15 cellular contexts compared by ENCODE assay signal in genomic region chrX:57951666-57952319, GRCh38. TPM values are rescaled to one million over a fixed set of nuclear protein-coding genes. Genes with fewer than 3 reads are reported as not detected.
DNase-seq lines count a peak whose midpoint lies in the region; ATAC-seq and TF ChIP-seq lines count a peak whose summit lies in the region.
"Had no signal": no experiment of that assay in that cellular context is flagged by ENCODE, and none has a peak within 500 bp of the region (broad histone marks: within the 10 kb centered on the region; RNA-seq: fewer than 3 reads in every experiment).

No MANE protein-coding gene starts in this region.

- intact Hi-C loops in lower lobe of right lung (cut with DNase I), result no loop called here

- H3K36me3 Mint-ChIP-seq in activated T-helper 17 cell treated with anti-CD3 and anti-CD28 coated beads, Interleukin-2, amount 50 U/mL, for 72 hours (ENCODE audit: low read depth), result no peaks in the 10 kb centered on the region
- H3K36me3 Mint-ChIP-seq in H9 (ENCODE audit: insufficient read depth in 1 of 3, low read depth in 3 of 3), result peaks cover 13 to 18% (median 15%) of the 10 kb centered on the region in 3 experiments; a peak in 6 of 7 replicates

- H3K18ac ChIP-seq in H9 (ENCODE audit: insufficient read length, low read depth, low read length), result no peak overlapping the region

- H2BK15ac ChIP-seq in H9 (ENCODE audit: low read depth, low read length), result no peak overlapping the region

- no peak overlapping the region for H4K8ac ChIP-seq in H9 (replicated peaks; ENCODE audit: insufficient read length, low read depth, low read length)

- no peak overlapping the region for H3T11ph ChIP-seq in H9 (ENCODE audit: low read length)

- no peak overlapping the region for H4K5ac ChIP-seq in H9 (ENCODE audit: insufficient read length, low read depth, low read length)

- H3K27ac ChIP-seq in BLaER1 (peak overlapping the region; percentile 93), SU-DHL-6 (ENCODE audit: low read depth, low read length) (peak overlapping the region; percentile 37), lower lobe of right lung (peak overlapping the region; percentile 24), H9 (ENCODE audit: insufficient read length, low read depth, low read length) (no peak overlapping the region)
- H3K27ac ChIP-seq: vagina had no signal

- no peak overlapping the region for H2AK5ac ChIP-seq in H9 (ENCODE audit: insufficient read length, low read length)

- no peak overlapping the region for H2AFZ ChIP-seq in SU-DHL-6 (ENCODE audit: low read depth, low read length, severe bottlenecking)
- H2AFZ ChIP-seq in H9 (ENCODE audit: low read length), result no peak overlapping the region

- H3K56ac ChIP-seq in H9 (ENCODE audit: insufficient read length, low read depth, low read length), result no peak overlapping the region

- H2BK20ac ChIP-seq in H9 (ENCODE audit: low read depth, low read length, poor library complexity, severe bottlenecking), result no peak overlapping the region

- no peaks in the 10 kb centered on the region for H4K20me1 ChIP-seq in BLaER1
- H4K20me1 ChIP-seq in SU-DHL-6 (ENCODE audit: low read depth, low read length), result no peaks in the 10 kb centered on the region
- H4K20me1 ChIP-seq in H9 (ENCODE audit: control insufficient read depth, insufficient read depth, insufficient read length), result no peaks in the 10 kb centered on the region

- H3K79me2 ChIP-seq in SU-DHL-6 (ENCODE audit: insufficient read depth, low read length), result no peaks in the 10 kb centered on the region
- H3K79me2 ChIP-seq in H9 (ENCODE audit: insufficient read depth, low read length), result no peaks in the 10 kb centered on the region

- H3K9me3 ChIP-seq in BLaER1 (no peaks in the 10 kb centered on the region), SU-DHL-6 (ENCODE audit: insufficient read depth, low read length) (no peaks in the 10 kb centered on the region), lower lobe of right lung (no peaks in the 10 kb centered on the region), H9 (ENCODE audit: control insufficient read depth, low read depth, low read length) (peaks cover 40% of the 10 kb centered on the region)
- H3K9me3 ChIP-seq: vagina had no signal

- H3K9ac ChIP-seq in BLaER1 (peak overlapping the region; percentile 77), SU-DHL-6 (ENCODE audit: low read length) (no peak overlapping the region), H9 (ENCODE audit: extremely low read depth, insufficient read length, low read length) (no peak overlapping the region)

- H3K27me3 ChIP-seq in BLaER1, result no peaks in the 10 kb centered on the region
- H3K27me3 ChIP-seq in SU-DHL-6 (ENCODE audit: low read length), result no peaks in the 10 kb centered on the region
- no peaks in the 10 kb centered on the region for H3K27me3 ChIP-seq in lower lobe of right lung (ENCODE audit: low read depth)
- no peaks in the 10 kb centered on the region for H3K27me3 ChIP-seq in H9 (ENCODE audit: insufficient read depth, low read length)
- H3K27me3 ChIP-seq: vagina had no signal

- no peaks in the 10 kb centered on the region for H3K79me1 ChIP-seq in H9 (ENCODE audit: insufficient read depth, low read depth, low read length, poor library complexity, severe bottlenecking)

- no peak overlapping the region for H2BK12ac ChIP-seq in H9 (ENCODE audit: insufficient read length, low read depth, low read length)

- no peaks in the 10 kb centered on the region for H3K23me2 ChIP-seq in H9 (ENCODE audit: insufficient read length, low read depth, low read length, poor library complexity, severe bottlenecking)

- H3K9me2 ChIP-seq in SU-DHL-6 (replicated peaks; ENCODE audit: insufficient read depth, low read length), result no peaks in the 10 kb centered on the region

- no peak overlapping the region for H2BK5ac ChIP-seq in H9 (ENCODE audit: insufficient read length, low read length)

- no peaks in the 10 kb centered on the region for H3K4me1 Mint-ChIP-seq in activated T-helper 17 cell treated with anti-CD3 and anti-CD28 coated beads, Interleukin-2, amount 50 U/mL, for 72 hours
- no peaks in the 10 kb centered on the region for H3K4me1 Mint-ChIP-seq in H9
- H3K4me1 Mint-ChIP-seq: endodermal cell had no signal

- H3K14ac ChIP-seq in H9 (ENCODE audit: insufficient read depth, low read length), result no peak overlapping the region

- no peaks in the 10 kb centered on the region for H3K36me3 ChIP-seq in BLaER1
- no peaks in the 10 kb centered on the region for H3K36me3 ChIP-seq in SU-DHL-6 (ENCODE audit: low read length)
- H3K36me3 ChIP-seq in lower lobe of right lung, result no peaks in the 10 kb centered on the region
- H3K36me3 ChIP-seq: vagina had no signal

- DNase-seq in lower lobe of right lung, result peak; percentile 28
- no peak for DNase-seq in H9
- DNase-seq in NCI-H82 treated with DMSO at 0.1 percent for 48 hours (lab: John Stamatoyannopoulos, UW; ENCODE audit: unreplicated experiment), result no peak
- no peak for DNase-seq in activated CD8-positive, alpha-beta memory T cell treated with anti-CD3 and anti-CD28 coated beads for 24 hours
- DNase-seq: activated CD4-positive, CD25-positive, alpha-beta regulatory T cell; activated T-cell treated with anti-CD3 and anti-CD28 coated beads, Interleukin-2, amount 50 U/mL, for 72 hours; endodermal cell; NCI-H510A treated with DMSO at 0.1 percent for 48 hours; nucleus accumbens; SIG-M5 had no signal

- no peaks in the 10 kb centered on the region for H3K9me3 Mint-ChIP-seq in activated T-helper 17 cell treated with anti-CD3 and anti-CD28 coated beads, Interleukin-2, amount 50 U/mL, for 72 hours
- peaks cover 91 to 97% of the 10 kb centered on the region in 2 experiments for H3K9me3 Mint-ChIP-seq in H9

- ATAC-seq in GM21423 (IDR thresholded peaks at IDR 0.05; ENCODE audit: unreplicated experiment) (peak; percentile 56), lower lobe of right lung (peak in 1 of 2 donors; percentile 50)
- no peak for ATAC-seq in activated T-helper 17 cell treated with anti-CD3 and anti-CD28 coated beads, Interleukin-2, amount 50 U/mL, for 72 hours (replicated peaks)
- ATAC-seq: activated T-cell treated with anti-CD3 and anti-CD28 coated beads, Interleukin-2, amount 50 U/mL, for 72 hours had no signal

- TF ChIP-seq CTCF in SU-DHL-6 (IDR thresholded peaks at IDR 0.05; ENCODE audit: insufficient read depth, low read length, poor library complexity, severe bottlenecking) (no peak), lower lobe of right lung (IDR thresholded peaks at IDR 0.05) (no peak), H9 (conservative IDR thresholded peaks at IDR 0.05) (no peak)

- no peak overlapping the region for H4K91ac ChIP-seq in H9 (ENCODE audit: insufficient read length, low read depth, low read length)

- peak overlapping the region; percentile 71 for H3K4me2 ChIP-seq in BLaER1
- no peak overlapping the region for H3K4me2 ChIP-seq in SU-DHL-6 (ENCODE audit: low read depth, low read length, poor library complexity, severe bottlenecking)
- H3K4me2 ChIP-seq in H9 (ENCODE audit: insufficient read depth, insufficient read length, low read length), result no peak overlapping the region

- no peaks in the 10 kb centered on the region for H3K27me3 Mint-ChIP-seq in activated T-helper 17 cell treated with anti-CD3 and anti-CD28 coated beads, Interleukin-2, amount 50 U/mL, for 72 hours
- no peaks in the 10 kb centered on the region; the same call in 1 of the 2 replicates for H3K27me3 Mint-ChIP-seq in H9 (ENCODE audit: low read depth)

- no peak overlapping the region for H3K4ac ChIP-seq in H9 (ENCODE audit: low read depth, low read length)

- H3F3A ChIP-seq in SU-DHL-6 (ENCODE audit: insufficient read depth), result no peaks in the 10 kb centered on the region

- H3K4me3 Mint-ChIP-seq in activated T-helper 17 cell treated with anti-CD3 and anti-CD28 coated beads, Interleukin-2, amount 50 U/mL, for 72 hours, result no peak overlapping the region
- no peak overlapping the region for H3K4me3 Mint-ChIP-seq in H9
- H3K4me3 Mint-ChIP-seq: activated T-cell treated with anti-CD3 and anti-CD28 coated beads, Interleukin-2, amount 50 U/mL, for 72 hours; endodermal cell had no signal

- H3K4me1 ChIP-seq in BLaER1, result peaks cover 31% of the 10 kb centered on the region
- no peaks in the 10 kb centered on the region for H3K4me1 ChIP-seq in lower lobe of right lung
- H3K4me1 ChIP-seq in H9 (ENCODE audit: insufficient read depth, low read length), result no peaks in the 10 kb centered on the region
- H3K4me1 ChIP-seq: vagina had no signal

- no peak overlapping the region for H3K23ac ChIP-seq in H9 (ENCODE audit: insufficient read length, low read depth, low read length)

- H3K4me3 ChIP-seq in BLaER1 (peak overlapping the region; percentile 26; the same call in 1 of the 2 replicates), SU-DHL-6 (ENCODE audit: insufficient read depth, low read length, poor library complexity, severe bottlenecking) (no peak overlapping the region), lower lobe of right lung (no peak overlapping the region)
- H3K4me3 ChIP-seq: vagina had no signal

- no peak overlapping the region for H2BK120ac ChIP-seq in H9 (ENCODE audit: low read depth, low read length, poor library complexity, severe bottlenecking)

- H3K27ac Mint-ChIP-seq in activated T-helper 17 cell treated with anti-CD3 and anti-CD28 coated beads, Interleukin-2, amount 50 U/mL, for 72 hours, result no peak overlapping the region
- H3K27ac Mint-ChIP-seq in H9, result no peak overlapping the region
- H3K27ac Mint-ChIP-seq: activated T-cell treated with anti-CD3 and anti-CD28 coated beads, Interleukin-2, amount 50 U/mL, for 72 hours; endodermal cell had no signal

- no CpG with 5 or more reads among the region's 2 CpGs for WGBS in H9 (ENCODE audit: extremely low coverage, insufficient read length, low lambda C conversion rate)

RNA-seq across cellular contexts. Expression of gene ZXDA, which starts 41.5 kb away (rescaled TPM):
- 4.6 TPM for total RNA-seq in lower lobe of right lung
- 1 to 10 TPM; 2.2 to 4.6 TPM for total RNA-seq in activated T-helper 17 cell treated with anti-CD3 and anti-CD28 coated beads, Interleukin-2, amount 50 U/mL, for 72 hours
- total RNA-seq in H9 (2021), result not detected in 2 replicates
